Comparison of ENCODE assay signal across 7 cellular contexts in the genomic region with DNA sequence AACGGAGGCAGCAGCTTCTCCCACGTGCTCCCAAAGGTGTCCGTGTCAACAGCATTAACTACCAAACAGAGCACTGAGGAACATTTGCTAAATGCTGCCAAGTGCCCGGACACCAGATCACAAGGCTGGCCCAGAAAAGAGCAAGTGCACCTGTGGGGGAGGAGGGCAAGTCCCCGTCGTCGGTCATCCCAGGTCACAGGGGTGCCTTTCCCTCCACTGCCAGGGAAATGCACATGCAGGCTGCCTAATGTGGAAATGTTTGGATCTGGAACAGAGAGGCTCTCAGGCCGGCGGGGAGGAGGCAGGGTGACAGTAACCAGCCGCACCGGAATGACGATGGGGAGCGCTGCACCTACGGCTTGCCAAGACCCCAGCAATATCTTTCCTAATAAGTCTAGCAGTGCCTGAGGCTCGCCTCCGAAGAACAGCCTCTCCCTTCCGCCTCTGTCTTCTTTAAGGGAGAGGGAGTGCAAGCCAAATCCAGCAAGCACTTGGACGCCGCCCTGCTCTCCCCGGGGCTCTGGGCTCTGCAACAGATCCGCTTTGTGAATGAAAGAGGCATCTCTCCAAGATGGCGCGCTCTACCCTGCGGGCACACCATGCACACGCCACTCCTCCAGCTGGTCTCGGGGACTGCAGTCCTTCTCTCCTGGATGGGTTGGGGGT.
DNase-seq lines count a peak whose midpoint lies in the region; FAIRE-seq and TF ChIP-seq lines count a peak whose summit lies in the region.
"Not testable (repeated sequence)": the region's sequence is repeated elsewhere in the genome, so short reads cannot be mapped to it uniquely, and the experiment has no call there.

No MANE protein-coding gene starts in this region.

- not testable (repeated sequence) for FAIRE-seq in kidney (lab: Jason Lieb, UNC)

- H3K27ac ChIP-seq in dorsolateral prefrontal cortex (peak overlapping the region in 6 of 59 donors; percentile 26 to 63 (median 46)), kidney (ENCODE audit: low read depth in 2 of 2, low read length in 2 of 2) (peak overlapping the region; percentile 32 to 83), testis (peak overlapping the region in 1 of 2 donors; percentile 80)

- intact Hi-C loops in dorsolateral prefrontal cortex (cut with DNase I); kidney (cut with DNase I); testis (cut with DNase I; ENCODE audit: low total_unique reads): not testable (repeated sequence)

- H3K4me3 ChIP-seq in MG63; kidney (ENCODE audit: low read length in 2 of 2); testis: not testable (repeated sequence)
- peak overlapping the region in 33 of 59 donors; percentile 12 to 60 (median 36) for H3K4me3 ChIP-seq in dorsolateral prefrontal cortex

- not testable (repeated sequence) for TF ChIP-seq CTCF in dorsolateral prefrontal cortex (IDR thresholded peaks at IDR 0.05 in 54 of 56, conservative IDR thresholded peaks at IDR 0.05 in 2 of 56; ENCODE audit: low read depth in 1 of 56, partially characterized antibody in 56 of 56); kidney (IDR thresholded peaks at IDR 0.05; ENCODE audit: borderline replicate concordance, extremely low read depth, insufficient read depth); testis (IDR thresholded peaks at IDR 0.05)

- H3K27me3 ChIP-seq in MG63, dorsolateral prefrontal cortex, testis: not testable (repeated sequence)

- not testable (repeated sequence) for H3K36me3 ChIP-seq in MG63; kidney (ENCODE audit: control insufficient read depth in 1 of 2, insufficient read depth in 2 of 2, low read length in 2 of 2); testis (ENCODE audit: low read depth, missing control alignments)

- H3K4me1 ChIP-seq in kidney (ENCODE audit: control insufficient read depth in 1 of 2, insufficient read depth in 1 of 2, low read depth in 1 of 2, low read length in 2 of 2); testis: not testable (repeated sequence)

- H3K9me3 ChIP-seq in MG63; kidney (ENCODE audit: control insufficient read depth in 1 of 2, low read length in 2 of 2); testis: not testable (repeated sequence)

- DNase-seq in MG63 (peak; percentile 78), dorsolateral prefrontal cortex (peak in 9 of 10 donors; percentile 24 to 72 (median 64)), globus pallidus (ENCODE audit: low spot score) (peak; percentile 47), kidney (peak; percentile 75), midbrain (lab: John Stamatoyannopoulos, UW) (peak; percentile 69), putamen (ENCODE audit: low spot score) (peak; percentile 38), testis (peak; percentile 68)

- TF ChIP-seq POLR2A in testis (IDR thresholded peaks at IDR 0.05) = not testable (repeated sequence)

- H3K9ac ChIP-seq in kidney (ENCODE audit: low read length in 2 of 2) = not testable (repeated sequence)

- WGBS in testis, 2 donors = 53 to 54% methylated on average over 9 to 18 of the region's 26 CpGs
